20 cellular contexts compared by ENCODE assay signal in the genomic region with DNA sequence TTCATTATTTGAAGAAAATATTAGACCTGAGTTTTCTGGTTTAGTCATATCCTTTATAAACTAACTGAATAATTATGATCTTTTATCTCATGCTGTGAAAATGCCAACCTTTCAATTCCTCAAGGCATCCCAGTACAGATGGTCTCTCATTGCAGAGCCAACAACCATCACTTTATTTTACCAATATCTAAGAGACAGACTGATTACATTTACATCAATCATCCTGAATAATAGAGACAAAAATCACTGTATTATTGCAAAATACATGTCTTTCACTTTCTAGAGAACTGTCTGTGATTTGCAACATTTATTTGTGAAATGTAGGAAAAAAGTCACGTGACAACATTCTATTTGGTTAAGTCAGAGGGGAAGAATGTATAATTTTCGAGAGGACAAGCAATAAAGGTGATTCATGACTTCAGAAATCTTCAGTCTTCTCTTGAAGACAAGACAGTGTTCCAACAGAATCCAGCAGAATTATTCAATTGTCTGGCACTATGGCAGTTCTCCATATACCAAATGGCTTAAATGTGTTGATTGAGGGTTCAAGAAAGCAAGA.
DNase-seq lines count a peak whose midpoint lies in the region; ATAC-seq and TF ChIP-seq lines count a peak whose summit lies in the region.
"Had no signal": no experiment of that assay in that cellular context is flagged by ENCODE, and none has a peak within 500 bp of the region (broad histone marks: within the 10 kb centered on the region; RNA-seq: fewer than 3 reads in every experiment).

No MANE protein-coding gene starts in this region.

- no peaks in the 10 kb centered on the region for H3K4me1 Mint-ChIP-seq in stimulated activated memory B cell treated with anti-CD40 and anti-IgM and Interleukin-4, amounts not matched to agents 10 μg/mL and 1 μg/mL and 100 μg/mL, for 72 hours
- H3K4me1 Mint-ChIP-seq: activated B cell treated with CpG ODN at 0.5 μM for 24 hours, B cell had no signal

- H3K27ac ChIP-seq in IMR-90 (ENCODE audit: insufficient read depth, low read length), result no peak overlapping the region
- H3K27ac ChIP-seq in mammary epithelial cell (ENCODE audit: insufficient read depth, low read depth, low read length), result no peak overlapping the region
- H3K27ac ChIP-seq: epithelial cell of prostate, spleen, suprapubic skin had no signal

- dilution Hi-C loops in IMR-90 (cut with HindIII; ENCODE audit: low sequenced_read_pairs, unreplicated experiment) (no loop called here), mammary epithelial cell (cut with HindIII; ENCODE audit: low sequenced_read_pairs) (no loop called here)

- ATAC-seq in IMR-90 (ENCODE audit: low read depth), result no peak
- no peak for ATAC-seq in stimulated activated memory B cell treated with anti-CD40 and anti-IgM and Interleukin-4, amounts not matched to agents 10 μg/mL and 1 μg/mL and 100 μg/mL, for 72 hours
- ATAC-seq in GM18909 (IDR thresholded peaks at IDR 0.05; ENCODE audit: poor library complexity, unreplicated experiment), result no peak
- ATAC-seq: Panc1 had no signal

- in situ Hi-C loops in IMR-90 (cut with MboI; ENCODE audit: low sequenced_read_pairs) (no loop called here), mammary epithelial cell (cut with MboI; ENCODE audit: low sequenced_read_pairs in 2 of 2) (no loop called here)

- H3K4ac ChIP-seq in IMR-90 (ENCODE audit: low read depth, low read length), result no peak overlapping the region

- H4K91ac ChIP-seq in IMR-90 (ENCODE audit: insufficient read depth, low read depth, low read length), result no peak overlapping the region

- no peak overlapping the region for H2BK15ac ChIP-seq in IMR-90 (ENCODE audit: low read depth, low read length)

- H3K18ac ChIP-seq in IMR-90 (ENCODE audit: low read depth, low read length), result no peak overlapping the region

- H3K9me3 ChIP-seq in IMR-90 (ENCODE audit: control insufficient read depth, insufficient read depth, low read length), result no peaks in the 10 kb centered on the region
- no peaks in the 10 kb centered on the region for H3K9me3 ChIP-seq in mammary epithelial cell (replicated peaks; ENCODE audit: insufficient read depth, low read length)
- H3K9me3 ChIP-seq: spleen, suprapubic skin had no signal

- TF ChIP-seq RAD21 in IMR-90 (IDR thresholded peaks at IDR 0.05; ENCODE audit: low read length), result no peak

- no peak overlapping the region for H4K8ac ChIP-seq in IMR-90 (ENCODE audit: low read depth in 2 of 2, low read length in 2 of 2)

- H3K14ac ChIP-seq in IMR-90 (replicated peaks; ENCODE audit: low read depth, low read length), result no peak overlapping the region

- BruUV-seq in IMR-90 (replicated peaks; lab: Mats Ljungman, UMichigan) (no TSS peak), mammary epithelial cell (replicated peaks; lab: Mats Ljungman, UMichigan) (no TSS peak)

- no peak overlapping the region for H2AK5ac ChIP-seq in IMR-90 (ENCODE audit: low read depth, low read length)

- no peak overlapping the region for H4K5ac ChIP-seq in IMR-90 (ENCODE audit: low read depth, low read length)

- POLR2A ChIA-PET in IMR-90 (lab: Charles Lee; ENCODE audit: unreplicated experiment), result no interaction called here

- H3K4me3 Mint-ChIP-seq in stimulated activated memory B cell treated with anti-CD40 and anti-IgM and Interleukin-4, amounts not matched to agents 10 μg/mL and 1 μg/mL and 100 μg/mL, for 72 hours, result no peak overlapping the region
- H3K4me3 Mint-ChIP-seq: activated B cell treated with CpG ODN at 0.5 μM for 24 hours, B cell had no signal

- H3K9me1 ChIP-seq in IMR-90 (ENCODE audit: insufficient read depth, low read length), result no peaks in the 10 kb centered on the region

- H4K20me1 ChIP-seq in IMR-90 (ENCODE audit: insufficient read depth, low read length), result no peaks in the 10 kb centered on the region
- peaks cover 2% of the 10 kb centered on the region for H4K20me1 ChIP-seq in mammary epithelial cell (ENCODE audit: insufficient read depth, low read length)

- CTCF ChIA-PET in IMR-90 (lab: Yijun Ruan, JAX), result no interaction called here
- CTCF ChIA-PET in mammary epithelial cell (lab: Charles Lee; ENCODE audit: low non-redundant PET), result no interaction called here

- no peaks in the 10 kb centered on the region for H3K79me2 ChIP-seq in mammary epithelial cell (ENCODE audit: insufficient read depth, low read length)

- H3K27me3 Mint-ChIP-seq in stimulated activated memory B cell treated with anti-CD40 and anti-IgM and Interleukin-4, amounts not matched to agents 10 μg/mL and 1 μg/mL and 100 μg/mL, for 72 hours, result no peaks in the 10 kb centered on the region
- H3K27me3 Mint-ChIP-seq: activated B cell treated with CpG ODN at 0.5 μM for 24 hours, B cell had no signal

- H3K9ac ChIP-seq in IMR-90 (ENCODE audit: low read depth, low read length) (no peak overlapping the region), mammary epithelial cell (ENCODE audit: insufficient read depth, low read length) (no peak overlapping the region)

- H3K36me3 ChIP-seq in IMR-90 (ENCODE audit: control insufficient read depth, insufficient read depth, low read length) (no peaks in the 10 kb centered on the region), mammary epithelial cell (ENCODE audit: insufficient read depth, low read length) (no peaks in the 10 kb centered on the region)
- H3K36me3 ChIP-seq: spleen, suprapubic skin had no signal

- H3K36me3 Mint-ChIP-seq in stimulated activated memory B cell treated with anti-CD40 and anti-IgM and Interleukin-4, amounts not matched to agents 10 μg/mL and 1 μg/mL and 100 μg/mL, for 72 hours, result no peaks in the 10 kb centered on the region

- H3K4me3 ChIP-seq in IMR-90 (ENCODE audit: insufficient read depth, low read depth, low read length) (no peak overlapping the region), mammary epithelial cell (replicated peaks in 1 of 3; ENCODE audit: insufficient read depth in 1 of 3, low read depth in 2 of 3, low read length in 3 of 3) (no peak overlapping the region)
- H3K4me3 ChIP-seq: spleen, suprapubic skin had no signal

- H2AFZ ChIP-seq in IMR-90 (replicated peaks; ENCODE audit: low read length, poor library complexity) (no peak overlapping the region), mammary epithelial cell (ENCODE audit: low read depth, low read length) (no peak overlapping the region)

- no peak overlapping the region for H3K56ac ChIP-seq in IMR-90 (ENCODE audit: extremely low read depth, insufficient read depth, low read length)

- TF ChIP-seq POLR2A in IMR-90 (IDR thresholded peaks at IDR 0.05; ENCODE audit: low read depth, low read length), result no peak

- H3K27me3 ChIP-seq in IMR-90 (ENCODE audit: control insufficient read depth, insufficient read depth, low read length) (no peaks in the 10 kb centered on the region), mammary epithelial cell (ENCODE audit: insufficient read depth, low read length) (no peaks in the 10 kb centered on the region)
- H3K27me3 ChIP-seq: spleen, suprapubic skin had no signal

- no peak overlapping the region for H2BK5ac ChIP-seq in IMR-90 (ENCODE audit: low read depth, low read length, poor library complexity, severe bottlenecking)

- no peak overlapping the region for H2BK20ac ChIP-seq in IMR-90 (ENCODE audit: low read depth, low read length)

- DNase-seq in AG08396 (ENCODE audit: low spot score) (peak; percentile 11), IMR-90 (peak; percentile 29), mammary epithelial cell (peak; percentile 66), iris pigment epithelial cell (ENCODE audit: low read depth) (peak; percentile 93), NCI-H748 (lab: John Stamatoyannopoulos, UW; ENCODE audit: unreplicated experiment) (no peak), HT-29 (ENCODE audit: low spot score) (no peak)
- DNase-seq: activated B cell treated with CpG ODN at 0.5 μM for 24 hours; activated CD8-positive, alpha-beta memory T cell treated with anti-CD3 and anti-CD28 coated beads, Interleukin-2, amount 50 U/mL, for 4 hours; activated naive CD4-positive, alpha-beta T cell treated with anti-CD3 and anti-CD28 coated beads, Interleukin-2, amount 50 U/mL, for 16 hours; cerebellar nuclear complex; DMS53; NCI-H1436; NCI-H510A; spleen had no signal

- H3K79me1 ChIP-seq in IMR-90 (ENCODE audit: low read depth in 1 of 2, low read length in 2 of 2), result no peaks in the 10 kb centered on the region

- H3K27ac Mint-ChIP-seq in stimulated activated memory B cell treated with anti-CD40 and anti-IgM and Interleukin-4, amounts not matched to agents 10 μg/mL and 1 μg/mL and 100 μg/mL, for 72 hours, result no peak overlapping the region
- H3K27ac Mint-ChIP-seq: activated B cell treated with CpG ODN at 0.5 μM for 24 hours, B cell had no signal

- H3K4me2 ChIP-seq in IMR-90 (ENCODE audit: low read depth, low read length) (peak overlapping the region; percentile 58; the same call in 1 of the 2 replicates), mammary epithelial cell (ENCODE audit: insufficient read depth, low read depth, low read length) (peak overlapping the region; percentile 48)

- no peak overlapping the region for H2BK120ac ChIP-seq in IMR-90 (ENCODE audit: low read depth, low read length)

- WGBS in IMR-90 (ENCODE audit: extremely low coverage in 2 of 2, insufficient read length in 1 of 2), 2 experiments, result 6% methylated on average over 2 of the region's 2 CpGs; no CpG with 5 or more reads in 1 of the 2 experiments
- 0% methylated on average over 2 of the region's 2 CpGs for WGBS in mammary epithelial cell (ENCODE audit: low coverage, missing lambda C conversion rate)

- H2AK9ac ChIP-seq in IMR-90 (replicated peaks; ENCODE audit: low read depth, low read length, poor library complexity), result no peak overlapping the region

- TF ChIP-seq CTCF in IMR-90 (conservative IDR thresholded peaks at IDR 0.05; ENCODE audit: low read depth, low read length) (no peak), mammary epithelial cell (conservative IDR thresholded peaks at IDR 0.05 in 1 of 2, IDR thresholded peaks at IDR 0.05 in 1 of 2; ENCODE audit: extremely low read depth in 1 of 2, insufficient read depth in 1 of 2, low read depth in 1 of 2, low read length in 2 of 2) (no peak)

- intact Hi-C loops in IMR-90 (cut with micrococcal nuclease), result loop anchor here (10.0 kb wide), 1 partner anchor 424 kb away; no protein-coding TSS in a partner anchor
- intact Hi-C loops in mammary epithelial cell (cut with micrococcal nuclease), result no loop called here

- H3K4me1 ChIP-seq in IMR-90 (ENCODE audit: control insufficient read depth, insufficient read depth, low read length), result no peaks in the 10 kb centered on the region
- H3K4me1 ChIP-seq in mammary epithelial cell (ENCODE audit: insufficient read depth, low read length), result peaks cover 10% of the 10 kb centered on the region
- H3K4me1 ChIP-seq: spleen had no signal

- no peaks in the 10 kb centered on the region for H3K9me3 Mint-ChIP-seq in stimulated activated memory B cell treated with anti-CD40 and anti-IgM and Interleukin-4, amounts not matched to agents 10 μg/mL and 1 μg/mL and 100 μg/mL, for 72 hours
- H3K9me3 Mint-ChIP-seq: activated B cell treated with CpG ODN at 0.5 μM for 24 hours had no signal

- no peak overlapping the region for H3K23ac ChIP-seq in IMR-90 (ENCODE audit: low read depth, low read length)

TF ChIP-seq in IMR-90, 13 proteins besides CTCF, POLR2A, EP300 and RAD21 (continues in another document):
- no peak for TF ChIP-seq RFX5 (IDR thresholded peaks at IDR 0.05; ENCODE audit: low read depth, low read length)

Comparison
In these comparisons a context has a peak if more than half of its experiments do, and no peak if none do; other contexts are left out.
1. DNase-seq: peak in AG08396 (single experiment), IMR-90 (single experiment), mammary epithelial cell (single experiment) and iris pigment epithelial cell (single experiment); none in NCI-H748 (single experiment) and HT-29 (single experiment).